In genomic region chr11:134584706-134585445, GRCh38 we compare ENCODE assay signal across 14 cellular contexts.
DNase-seq lines count a peak whose midpoint lies in the region; ATAC-seq and TF ChIP-seq lines count a peak whose summit lies in the region.
"Had no signal": no experiment of that assay in that cellular context is flagged by ENCODE, and none has a peak within 500 bp of the region (broad histone marks: within the 10 kb centered on the region; RNA-seq: fewer than 3 reads in every experiment).

No MANE protein-coding gene starts in this region.

- H3K36me3 ChIP-seq in heart right ventricle (no peaks in the 10 kb centered on the region), WERI-Rb-1 (no peaks in the 10 kb centered on the region), ascending aorta (no peaks in the 10 kb centered on the region)
- H3K36me3 ChIP-seq: brain microvascular endothelial cell had no signal

- H3K9me3 ChIP-seq in heart right ventricle (no peaks in the 10 kb centered on the region), WERI-Rb-1 (ENCODE audit: severe bottlenecking) (no peaks in the 10 kb centered on the region), ascending aorta (no peaks in the 10 kb centered on the region)

- intact Hi-C loops in heart right ventricle (cut with DNase I): no loop called here
- intact Hi-C loops in ascending aorta (cut with DNase I): no loop called here

- H3K4me3 ChIP-seq in NB4 (ENCODE audit: low read depth, low read length) (no peak overlapping the region), heart right ventricle (no peak overlapping the region), WERI-Rb-1 (ENCODE audit: low read depth, low read length) (no peak overlapping the region), ascending aorta (no peak overlapping the region)

- TF ChIP-seq CTCF in NB4 (IDR thresholded peaks at IDR 0.05; ENCODE audit: low read depth, low read length) (peak; percentile 4), heart right ventricle (IDR thresholded peaks at IDR 0.05) (no peak), WERI-Rb-1 (IDR thresholded peaks at IDR 0.05; ENCODE audit: low read depth, low read length) (no peak), ascending aorta (IDR thresholded peaks at IDR 0.05) (no peak)

- peaks cover 0 to 30% (median 15%) of the 10 kb centered on the region in 9 donors for H3K4me1 ChIP-seq in heart right ventricle
- no peaks in the 10 kb centered on the region for H3K4me1 ChIP-seq in ascending aorta

- WGBS in heart right ventricle, 2 donors: 64 to 65% methylated on average over 14 of the region's 14 CpGs

- H3K27ac ChIP-seq in heart right ventricle: no peak overlapping the region
- H3K27ac ChIP-seq in WERI-Rb-1: no peak overlapping the region
- H3K27ac ChIP-seq in ascending aorta: no peak overlapping the region
- H3K27ac ChIP-seq: brain microvascular endothelial cell had no signal

- H3K27me3 ChIP-seq in heart right ventricle (peaks cover 0 to 60% (median 16%) of the 10 kb centered on the region in 7 donors), WERI-Rb-1 (ENCODE audit: insufficient read depth, low read depth, severe bottlenecking) (peaks cover 87% of the 10 kb centered on the region), ascending aorta (no peaks in the 10 kb centered on the region)
- H3K27me3 ChIP-seq: brain microvascular endothelial cell had no signal

- ATAC-seq in heart right ventricle (peak in 6 of 8 donors; percentile 40 to 75 (median 52)), GM21619 (IDR thresholded peaks at IDR 0.05; ENCODE audit: unreplicated experiment) (no peak)

- TF ChIP-seq POLR2A in NB4 (IDR thresholded peaks at IDR 0.05; ENCODE audit: extremely low read depth, insufficient read length): no peak

- peak; percentile 61 for DNase-seq in ELF-1 (ENCODE audit: low read depth, low spot score)
- peak; percentile 38 for DNase-seq in NB4 (ENCODE audit: low read depth)
- peak in 1 of 2 donors; percentile 34 for DNase-seq in heart right ventricle
- peak; percentile 68 for DNase-seq in pons (ENCODE audit: low spot score)
- DNase-seq in WERI-Rb-1: no peak
- DNase-seq in ascending aorta (ENCODE audit: low spot score in 2 of 2): no peak
- DNase-seq: activated naive CD4-positive, alpha-beta T cell treated with Interleukin-2 at 50 U/mL for 16 hours; brain microvascular endothelial cell; effector CD8-positive, alpha-beta T cell; IMR-90; NCI-H146; NCI-H446 treated with DMSO at 0.1 percent for 48 hours; stimulated activated CD4-positive, alpha-beta T cell treated with anti-CD3 and anti-CD28 coated beads, Interleukin-4, amount 100 ng/mL, for 1 hour had no signal

Comparison
In these comparisons a context has a peak if more than half of its experiments do, and no peak if none do; other contexts are left out.
1. DNase-seq: peak in ELF-1 (single experiment), NB4 (single experiment) and pons (single experiment); none in WERI-Rb-1 (single experiment) and ascending aorta (0 of 2).